Comparison of ENCODE assay signal across 9 cellular contexts in the genomic region with DNA sequence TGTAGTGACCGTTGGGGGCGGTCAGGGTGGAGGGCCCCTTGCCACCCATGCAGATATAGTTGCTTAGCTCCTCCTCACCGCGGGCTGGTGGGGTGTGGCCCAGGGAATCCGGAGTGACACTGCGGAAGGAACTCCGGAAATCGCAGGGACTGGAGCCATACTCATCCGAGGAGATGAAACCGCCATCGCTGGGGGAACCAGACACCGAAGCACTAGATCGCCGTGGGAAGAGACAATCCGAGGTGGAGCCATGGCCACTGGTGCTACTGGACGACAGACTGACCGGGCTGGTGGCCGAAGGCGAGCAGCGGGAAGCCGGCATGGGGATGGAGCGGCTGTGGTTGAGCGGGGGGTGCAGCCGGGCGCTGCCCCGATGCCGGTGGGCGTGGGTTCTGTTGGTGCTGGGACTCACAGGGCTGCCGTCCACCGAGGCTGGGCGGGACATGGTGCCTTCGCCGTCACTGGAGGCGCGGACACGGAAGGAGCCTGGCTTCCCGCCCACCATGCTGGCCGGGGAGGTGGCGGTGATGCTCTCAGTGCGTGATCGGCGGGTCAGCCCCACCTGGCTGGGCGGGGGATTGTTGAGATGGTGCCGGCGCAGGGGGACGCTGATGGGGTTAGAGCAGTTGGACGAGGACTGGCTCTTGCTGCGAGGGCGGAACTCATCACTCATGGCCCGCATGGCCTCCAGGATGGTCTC. TPM values are rescaled to one million over a fixed set of nuclear protein-coding genes. Genes with fewer than 3 reads are reported as not detected.
DNase-seq lines count a peak whose midpoint lies in the region; ATAC-seq lines count a peak whose summit lies in the region.
"Had no signal": no experiment of that assay in that cellular context is flagged by ENCODE, and none has a peak within 500 bp of the region (broad histone marks: within the 10 kb centered on the region; RNA-seq: fewer than 3 reads in every experiment).

No MANE protein-coding gene starts in this region.

- H3K27me3 Mint-ChIP-seq in stimulated activated naive CD8-positive, alpha-beta T cell treated with anti-CD3 and anti-CD28 coated beads, Interleukin-15, Interleukin-2, amounts not matched to agents 100 ng/mL and 50 ng/mL, for 24 hours: peaks cover under 1% of the 10 kb centered on the region
- H3K27me3 Mint-ChIP-seq in dendritic cell treated with granulocyte-macrophage colony-stimulating factor and Interleukin-4, amounts not matched to agents 40 ng/mL and 50 ng/mL, for 4 days: peaks cover 62% of the 10 kb centered on the region

- DNase-seq in stimulated activated naive CD8-positive, alpha-beta T cell treated with anti-CD3 and anti-CD28 coated beads, Interleukin-15, Interleukin-2, amounts not matched to agents 100 U/mL and 50 U/mL, for 24 hours: no peak
- DNase-seq in mucosa of gallbladder (ENCODE audit: low spot score): peak; percentile 26
- DNase-seq in islet precursor cell: no peak
- no peak for DNase-seq in NCI-H2081 (lab: John Stamatoyannopoulos, UW)

- no peak overlapping the region for H3K27ac Mint-ChIP-seq in stimulated activated naive CD8-positive, alpha-beta T cell treated with anti-CD3 and anti-CD28 coated beads, Interleukin-15, Interleukin-2, amounts not matched to agents 100 ng/mL and 50 ng/mL, for 24 hours
- no peak overlapping the region for H3K27ac Mint-ChIP-seq in dendritic cell treated with granulocyte-macrophage colony-stimulating factor and Interleukin-4, amounts not matched to agents 40 ng/mL and 50 ng/mL, for 4 days

- peaks cover 61% of the 10 kb centered on the region for H3K4me1 Mint-ChIP-seq in stimulated activated naive CD8-positive, alpha-beta T cell treated with anti-CD3 and anti-CD28 coated beads, Interleukin-15, Interleukin-2, amounts not matched to agents 100 ng/mL and 50 ng/mL, for 24 hours (ENCODE audit: low read depth)
- H3K4me1 Mint-ChIP-seq in dendritic cell treated with granulocyte-macrophage colony-stimulating factor and Interleukin-4, amounts not matched to agents 40 ng/mL and 50 ng/mL, for 4 days (ENCODE audit: low read depth): peaks cover 33% of the 10 kb centered on the region

- intact Hi-C loops in dendritic cell treated with granulocyte-macrophage colony-stimulating factor and Interleukin-4, amounts not matched to agents 40 ng/mL and 50 ng/mL, for 4 days (cut with micrococcal nuclease): no loop called here

- peak overlapping the region; percentile 8 for H3K4me3 Mint-ChIP-seq in stimulated activated naive CD8-positive, alpha-beta T cell treated with anti-CD3 and anti-CD28 coated beads, Interleukin-15, Interleukin-2, amounts not matched to agents 100 ng/mL and 50 ng/mL, for 24 hours
- H3K4me3 Mint-ChIP-seq in dendritic cell treated with granulocyte-macrophage colony-stimulating factor and Interleukin-4, amounts not matched to agents 40 ng/mL and 50 ng/mL, for 4 days: peak overlapping the region; percentile 2

- ATAC-seq in stimulated activated naive CD8-positive, alpha-beta T cell treated with anti-CD3 and anti-CD28 coated beads, Interleukin-15, Interleukin-2, amounts not matched to agents 100 U/mL and 50 U/mL, for 24 hours: no peak
- ATAC-seq in HG03460 (IDR thresholded peaks at IDR 0.05; ENCODE audit: unreplicated experiment) (no peak), HG02623 (IDR thresholded peaks at IDR 0.05; ENCODE audit: unreplicated experiment) (no peak)
- ATAC-seq: K562 had no signal

- H3K36me3 Mint-ChIP-seq in stimulated activated naive CD8-positive, alpha-beta T cell treated with anti-CD3 and anti-CD28 coated beads, Interleukin-15, Interleukin-2, amounts not matched to agents 100 ng/mL and 50 ng/mL, for 24 hours (ENCODE audit: low read depth): peaks cover 5% of the 10 kb centered on the region
- H3K36me3 Mint-ChIP-seq in dendritic cell treated with granulocyte-macrophage colony-stimulating factor and Interleukin-4, amounts not matched to agents 40 ng/mL and 50 ng/mL, for 4 days (ENCODE audit: low read depth): no peaks in the 10 kb centered on the region

- H3K9me3 Mint-ChIP-seq in stimulated activated naive CD8-positive, alpha-beta T cell treated with anti-CD3 and anti-CD28 coated beads, Interleukin-15, Interleukin-2, amounts not matched to agents 100 ng/mL and 50 ng/mL, for 24 hours: no peaks in the 10 kb centered on the region
- no peaks in the 10 kb centered on the region for H3K9me3 Mint-ChIP-seq in dendritic cell treated with granulocyte-macrophage colony-stimulating factor and Interleukin-4, amounts not matched to agents 40 ng/mL and 50 ng/mL, for 4 days

RNA-seq across cellular contexts. Expression of a gene that starts 2.2 kb away (rescaled TPM):
- 35.9 TPM for total RNA-seq in mucosa of gallbladder

RNA-seq across cellular contexts. Expression of a gene that starts 38.4 kb away (rescaled TPM):
- total RNA-seq in mucosa of gallbladder: 36.7 TPM
